8 cellular contexts compared by ENCODE assay signal in genomic region chrX:20418379-20418778, GRCh38.
DNase-seq lines count a peak whose midpoint lies in the region; ATAC-seq lines count a peak whose summit lies in the region.

No MANE protein-coding gene starts in this region.

- peaks cover 5% of the 10 kb centered on the region for H3K9me3 Mint-ChIP-seq in activated CD4-positive, alpha-beta T cell treated with anti-CD3 and anti-CD28 coated beads, Interleukin-2, amount 10 ng/mL, durations not matched to agents 24 days and 14 days

- H3K27me3 Mint-ChIP-seq in activated CD4-positive, alpha-beta T cell treated with anti-CD3 and anti-CD28 coated beads, Interleukin-2, amount 10 ng/mL, durations not matched to agents 24 days and 14 days = no peaks in the 10 kb centered on the region

- H3K4me1 Mint-ChIP-seq in activated CD4-positive, alpha-beta T cell treated with anti-CD3 and anti-CD28 coated beads, Interleukin-2, amount 10 ng/mL, durations not matched to agents 24 days and 14 days = peaks cover 23% of the 10 kb centered on the region

- H3K36me3 Mint-ChIP-seq in activated CD4-positive, alpha-beta T cell treated with anti-CD3 and anti-CD28 coated beads, Interleukin-2, amount 10 ng/mL, durations not matched to agents 24 days and 14 days (ENCODE audit: low read depth) = peaks cover 1% of the 10 kb centered on the region

- in situ Hi-C loops in KBM-7 (cut with MboI; ENCODE audit: low pct_unique_long_range_greater_than_20kb, low sequenced_read_pairs) = no loop called here

- H3K27ac Mint-ChIP-seq in activated CD4-positive, alpha-beta T cell treated with anti-CD3 and anti-CD28 coated beads, Interleukin-2, amount 10 ng/mL, durations not matched to agents 24 days and 14 days = peak overlapping the region; percentile 66

- intact Hi-C loops in activated CD4-positive, alpha-beta T cell treated with anti-CD3 and anti-CD28 coated beads, Interleukin-2, amount 10 ng/mL, durations not matched to agents 24 days and 14 days (cut with micrococcal nuclease) = no loop called here
- intact Hi-C loops in sciatic nerve (cut with DNase I) = no loop called here

- ATAC-seq in GM21723 (IDR thresholded peaks at IDR 0.05; ENCODE audit: unreplicated experiment) (peak; percentile 80), sciatic nerve (no peak)

- DNase-seq in activated CD4-positive, alpha-beta T cell treated with anti-CD3 and anti-CD28 coated beads, Interleukin-2, amount 10 ng/mL, durations not matched to agents 24 days and 14 days = no peak
- no peak for DNase-seq in activated CD4-positive, alpha-beta T cell treated with anti-CD3 and anti-CD28 coated beads, Interleukin-2, amount 50 U/mL, for 1 hour
- DNase-seq in KBM-7 (peak; percentile 72), AG08396 (ENCODE audit: low spot score) (no peak), NCI-H345 treated with DMSO at 0.1 percent for 48 hours (lab: John Stamatoyannopoulos, UW; ENCODE audit: unreplicated experiment) (no peak), sciatic nerve (ENCODE audit: low spot score) (no peak)
- peak; percentile 33 for DNase-seq in stimulated activated CD8-positive, alpha-beta memory T cell treated with anti-CD3 and anti-CD28 coated beads, Interleukin-4, amount 100 ng/mL, for 48 hours

- no peak overlapping the region for H3K4me3 Mint-ChIP-seq in activated CD4-positive, alpha-beta T cell treated with anti-CD3 and anti-CD28 coated beads, Interleukin-2, amount 10 ng/mL, durations not matched to agents 24 days and 14 days

Comparison
In these comparisons a context has a peak if more than half of its experiments do, and no peak if none do; other contexts are left out.
1. DNase-seq: peak in KBM-7 (single experiment) and stimulated activated CD8-positive, alpha-beta memory T cell treated with anti-CD3 and anti-CD28 coated beads, Interleukin-4, amount 100 ng/mL, for 48 hours (single experiment); none in activated CD4-positive, alpha-beta T cell treated with anti-CD3 and anti-CD28 coated beads, Interleukin-2, amount 10 ng/mL, durations not matched to agents 24 days and 14 days (single experiment), activated CD4-positive, alpha-beta T cell treated with anti-CD3 and anti-CD28 coated beads, Interleukin-2, amount 50 U/mL, for 1 hour (single experiment), AG08396 (single experiment), NCI-H345 treated with DMSO at 0.1 percent for 48 hours (single experiment) and sciatic nerve (single experiment).